In genomic region chr19:57280913-57281425, GRCh38 we compare ENCODE assay signal across 8 cellular contexts. TPM values are rescaled to one million over a fixed set of nuclear protein-coding genes. Genes with fewer than 3 reads are reported as not detected.
DNase-seq lines count a peak whose midpoint lies in the region; ATAC-seq, FAIRE-seq and TF ChIP-seq lines count a peak whose summit lies in the region.

No MANE protein-coding gene starts in this region.

- H3K9me3 ChIP-seq in PC-3 (ENCODE audit: low read length) (no peaks in the 10 kb centered on the region), duodenal mucosa (ENCODE audit: control insufficient read depth in 1 of 2, low read length in 2 of 2) (no peaks in the 10 kb centered on the region)

- FAIRE-seq in H54 (lab: Jason Lieb, UNC), result no peak

- H3K4me1 ChIP-seq in ACC112 (ENCODE audit: control insufficient read depth, insufficient read depth, low read length, unreplicated experiment) (peaks cover 13% of the 10 kb centered on the region), PC-3 (ENCODE audit: insufficient read depth, low read length) (peaks cover 50% of the 10 kb centered on the region), duodenal mucosa (ENCODE audit: control insufficient read depth in 1 of 2, insufficient read depth in 2 of 2, low read length in 2 of 2) (peaks cover 11 to 19% of the 10 kb centered on the region in 2 donors)

- H2AFZ ChIP-seq in ACC112 (ENCODE audit: low read length, unreplicated experiment) (peak overlapping the region; percentile 47), PC-3 (ENCODE audit: low read length) (peak overlapping the region; percentile 95)

- no peaks in the 10 kb centered on the region for H3K9me2 ChIP-seq in PC-3 (replicated peaks; ENCODE audit: low read length)

- intact Hi-C loops in PC-3 (cut with micrococcal nuclease), result loop anchor here (1.0 kb wide), 2 partner anchors 41 to 70 kb away; partner anchors contain the start of genes ZNF304 and ZNF805

- TF ChIP-seq CTCF in PC-3 (conservative IDR thresholded peaks at IDR 0.05; ENCODE audit: low read depth, low read length), result no peak

- peak overlapping the region; percentile 86 for H3K4me3 ChIP-seq in ACC112 (ENCODE audit: low read depth, low read length)
- H3K4me3 ChIP-seq in PC-3 (ENCODE audit: low read length), result peak overlapping the region; percentile 100
- H3K4me3 ChIP-seq in duodenal mucosa (ENCODE audit: low read depth in 1 of 2, low read length in 2 of 2), result peak overlapping the region; percentile 97 to 99

- peaks cover 0 to 14% (median 0%) of the 10 kb centered on the region in 9 donors for H3K9me3 Mint-ChIP-seq in naive thymus-derived CD8-positive, alpha-beta T cell

- no peak overlapping the region for H3K27ac Mint-ChIP-seq in naive thymus-derived CD8-positive, alpha-beta T cell

- no TSS peak for BruUV-seq in PC-3 (replicated peaks; lab: Mats Ljungman, UMichigan)

- H3K79me2 ChIP-seq in ACC112 (ENCODE audit: control insufficient read depth, insufficient read depth, low read length, unreplicated experiment), result peaks cover 49% of the 10 kb centered on the region
- peaks cover 57% of the 10 kb centered on the region for H3K79me2 ChIP-seq in PC-3 (ENCODE audit: low read length)

- H3F3A ChIP-seq in PC-3 (ENCODE audit: low read length, unreplicated experiment), result peaks cover 8% of the 10 kb centered on the region

- H3K36me3 ChIP-seq in ACC112 (ENCODE audit: insufficient read depth, low read length), result peaks cover 7% of the 10 kb centered on the region
- peaks cover 27% of the 10 kb centered on the region for H3K36me3 ChIP-seq in PC-3 (ENCODE audit: low read depth, low read length)
- H3K36me3 ChIP-seq in duodenal mucosa (ENCODE audit: control insufficient read depth in 1 of 2, insufficient read depth in 2 of 2, low read length in 2 of 2), result peaks cover 14 to 25% of the 10 kb centered on the region in 2 donors

- CTCF ChIA-PET in PC-3 (lab: Charles Lee), result interaction anchor here (0.6 kb wide), 1 partner anchor 70 kb away, joined by 3 read pairs; no protein-coding TSS in a partner anchor

- TF ChIP-seq POLR2A in H54 (IDR thresholded peaks at IDR 0.05; ENCODE audit: low read depth, low read length), result no peak

- POLR2A ChIA-PET in PC-3 (lab: Charles Lee; ENCODE audit: unreplicated experiment), result no interaction called here
- POLR2A ChIA-PET in naive thymus-derived CD8-positive, alpha-beta T cell (lab: Charles Lee), result interaction anchor here (0.6 to 1.5 kb wide), 3 partner anchors 9 to 721 kb away, joined by 3 to 4 read pairs (median 4); partner anchors contain the start of gene ZNF606

- H3K4me1 Mint-ChIP-seq in naive thymus-derived CD8-positive, alpha-beta T cell, result peaks cover 22 to 42% (median 35%) of the 10 kb centered on the region in 4 donors

- H3K27me3 Mint-ChIP-seq in naive thymus-derived CD8-positive, alpha-beta T cell, result no peaks in the 10 kb centered on the region

- peaks cover 8 to 40% (median 38%) of the 10 kb centered on the region in 3 donors for H3K36me3 Mint-ChIP-seq in naive thymus-derived CD8-positive, alpha-beta T cell

- peak overlapping the region; percentile 100 for H3K4me2 ChIP-seq in PC-3 (ENCODE audit: low read length)

- H3K27ac ChIP-seq in ACC112 (ENCODE audit: low read depth, low read length) (peak overlapping the region; percentile 95), PC-3 (ENCODE audit: low read length) (peak overlapping the region; percentile 90), duodenal mucosa (ENCODE audit: low read depth, low read length) (peak overlapping the region; percentile 99)

- H3K4me3 Mint-ChIP-seq in naive thymus-derived CD8-positive, alpha-beta T cell, result no peak overlapping the region

- H4K20me1 ChIP-seq in PC-3 (ENCODE audit: low read length), result peaks cover 37% of the 10 kb centered on the region

- no peak for ATAC-seq in PC-3
- ATAC-seq in naive thymus-derived CD8-positive, alpha-beta T cell, result no peak
- no peak for ATAC-seq in HG03175 (IDR thresholded peaks at IDR 0.05; ENCODE audit: unreplicated experiment)

- DNase-seq in ELR (ENCODE audit: low read depth), result peak; percentile 37
- DNase-seq in PC-3, result peak; percentile 27
- peak in 9 of 10 donors; percentile 6 to 68 (median 40) for DNase-seq in naive thymus-derived CD8-positive, alpha-beta T cell
- DNase-seq in NCI-H2107 (lab: John Stamatoyannopoulos, UW), result no peak
- no peak for DNase-seq in H54 (ENCODE audit: insufficient read length, low spot score)

- peak overlapping the region; percentile 99 for H3K9ac ChIP-seq in PC-3 (ENCODE audit: low read length)
- peak overlapping the region; percentile 98 to 99 for H3K9ac ChIP-seq in duodenal mucosa (ENCODE audit: low read depth in 1 of 2, low read length in 2 of 2)

- H3K27me3 ChIP-seq in ACC112 (ENCODE audit: insufficient read depth, low read length) (no peaks in the 10 kb centered on the region), PC-3 (ENCODE audit: low read length) (no peaks in the 10 kb centered on the region), duodenal mucosa (ENCODE audit: control insufficient read depth in 1 of 2, insufficient read depth in 2 of 2, low read length in 2 of 2) (no peaks in the 10 kb centered on the region)

RNA-seq across cellular contexts. Expression of gene ZNF460, which starts 0.7 kb away (rescaled TPM):
- total RNA-seq in PC-3 (2014; rRNA removed), result 39.5 and 60.6 TPM in 2 replicates
- total RNA-seq in naive thymus-derived CD8-positive, alpha-beta T cell, result 10 to 100 TPM; 74.4 to 85.3 TPM
- 1 to 10 TPM; 5.4 to 9.4 (median 6.0) TPM for polyA plus RNA-seq in naive thymus-derived CD8-positive, alpha-beta T cell

RNA-seq across cellular contexts. Expression of gene ZNF543, which starts 39.3 kb away (rescaled TPM):
- 5.2 and 7.6 TPM in 2 replicates for total RNA-seq in PC-3 (2014; rRNA removed)
- 10 to 100 TPM; 13.1 to 13.7 TPM for total RNA-seq in naive thymus-derived CD8-positive, alpha-beta T cell
- 1 to 10 TPM in 2 of 3 donors, under 1 TPM in 1; 0.98 to 6.4 (median 2.7) TPM for polyA plus RNA-seq in naive thymus-derived CD8-positive, alpha-beta T cell

RNA-seq across cellular contexts. Expression of gene ZNF805, which starts 40.5 kb away (rescaled TPM):
- 12.9 and 13.1 TPM in 2 replicates for total RNA-seq in PC-3 (2014; rRNA removed)
- 10 to 100 TPM; 22.3 to 24.3 TPM for total RNA-seq in naive thymus-derived CD8-positive, alpha-beta T cell
- 1 to 10 TPM; 3.2 to 3.8 (median 3.6) TPM for polyA plus RNA-seq in naive thymus-derived CD8-positive, alpha-beta T cell

RNA-seq across cellular contexts. Expression of gene AURKC, which starts 50.1 kb away (rescaled TPM):
- total RNA-seq in PC-3 (2014; rRNA removed), result 2.0 and 3.2 TPM in 2 replicates
- total RNA-seq in naive thymus-derived CD8-positive, alpha-beta T cell, result 1 to 10 TPM; 1.0 to 2.0 TPM
- polyA plus RNA-seq in naive thymus-derived CD8-positive, alpha-beta T cell, result not detected

Comparison
In these comparisons a context has a peak if more than half of its experiments do, and no peak if none do; other contexts are left out.
1. DNase-seq: peak in ELR (single experiment), PC-3 (single experiment) and naive thymus-derived CD8-positive, alpha-beta T cell (9 of 10); none in NCI-H2107 (single experiment) and H54 (single experiment).
2. Peak in every context shown above with its lines, with median percentiles within 50 percentile points of each other: H3K27ac ChIP-seq and H3K4me3 ChIP-seq.